23 cellular contexts compared by ENCODE assay signal in genomic region chr4:183332447-183332846, GRCh38. TPM values are rescaled to one million over a fixed set of nuclear protein-coding genes. Genes with fewer than 3 reads are reported as not detected.
DNase-seq lines count a peak whose midpoint lies in the region; ATAC-seq and TF ChIP-seq lines count a peak whose summit lies in the region.
"Had no signal": no experiment of that assay in that cellular context is flagged by ENCODE, and none has a peak within 500 bp of the region (broad histone marks: within the 10 kb centered on the region; RNA-seq: fewer than 3 reads in every experiment).

No MANE protein-coding gene starts in this region.

- no peak for TF ChIP-seq RAD21 in IMR-90 (IDR thresholded peaks at IDR 0.05; ENCODE audit: low read length)

- peaks cover 3% of the 10 kb centered on the region for H3K9me3 ChIP-seq in IMR-90 (ENCODE audit: control insufficient read depth, insufficient read depth, low read length)
- no peaks in the 10 kb centered on the region for H3K9me3 ChIP-seq in parathyroid adenoma (ENCODE audit: control insufficient read depth, low read length)
- H3K9me3 ChIP-seq: BE2C, HAP-1 had no signal

- no peak overlapping the region for H3K23ac ChIP-seq in IMR-90 (ENCODE audit: low read depth, low read length)

- no peaks in the 10 kb centered on the region for H3K36me3 Mint-ChIP-seq in activated CD4-positive, alpha-beta T cell treated with anti-CD3 and anti-CD28 coated beads, Interleukin-2, amount 10 ng/mL, durations not matched to agents 7 days and 5 days (ENCODE audit: low read depth)

- H3K4me3 ChIP-seq in IMR-90 (ENCODE audit: insufficient read depth, low read depth, low read length), result no peak overlapping the region
- no peak overlapping the region for H3K4me3 ChIP-seq in parathyroid adenoma (ENCODE audit: low read depth, low read length)
- H3K4me3 ChIP-seq: GM23338, HAP-1 had no signal

- no peak overlapping the region for H3K27ac ChIP-seq in IMR-90 (ENCODE audit: insufficient read depth, low read length)
- peak overlapping the region; percentile 54 for H3K27ac ChIP-seq in parathyroid adenoma

- no peak overlapping the region for H3K56ac ChIP-seq in IMR-90 (ENCODE audit: extremely low read depth, insufficient read depth, low read length)

- H2BK15ac ChIP-seq in IMR-90 (ENCODE audit: low read depth, low read length), result peak overlapping the region; percentile 53; the same call in 1 of the 3 replicates

- H3K27ac Mint-ChIP-seq in activated CD4-positive, alpha-beta T cell treated with anti-CD3 and anti-CD28 coated beads, Interleukin-2, amount 10 ng/mL, durations not matched to agents 7 days and 5 days, result no peak overlapping the region
- H3K27ac Mint-ChIP-seq: GM23338, IgD-negative memory B cell had no signal

- H2BK20ac ChIP-seq in IMR-90 (ENCODE audit: low read depth, low read length), result no peak overlapping the region

- H3K4me2 ChIP-seq in IMR-90 (ENCODE audit: low read depth, low read length) (no peak overlapping the region), parathyroid adenoma (ENCODE audit: low read length) (peak overlapping the region; percentile 49)
- H3K4me2 ChIP-seq: GM23338 had no signal

- peak overlapping the region; percentile 39; the same call in 1 of the 2 replicates for H2BK120ac ChIP-seq in IMR-90 (ENCODE audit: low read depth, low read length)

- no peaks in the 10 kb centered on the region for H4K20me1 ChIP-seq in IMR-90 (ENCODE audit: insufficient read depth, low read length)

- BruUV-seq in IMR-90 (replicated peaks; lab: Mats Ljungman, UMichigan), result no TSS peak

- no peaks in the 10 kb centered on the region for H3K79me1 ChIP-seq in IMR-90 (ENCODE audit: low read depth in 1 of 2, low read length in 2 of 2)

- H3K27me3 Mint-ChIP-seq in activated CD4-positive, alpha-beta T cell treated with anti-CD3 and anti-CD28 coated beads, Interleukin-2, amount 10 ng/mL, durations not matched to agents 7 days and 5 days, result peaks cover 5% of the 10 kb centered on the region

- 75% methylated on average over 3 of the region's 11 CpGs; no CpG with 5 or more reads in 1 of the 2 experiments for WGBS in IMR-90 (ENCODE audit: extremely low coverage in 2 of 2, insufficient read length in 1 of 2), 2 experiments

- no peak overlapping the region for H3K14ac ChIP-seq in IMR-90 (replicated peaks; ENCODE audit: low read depth, low read length)

- H3K27me3 ChIP-seq in IMR-90 (ENCODE audit: control insufficient read depth, insufficient read depth, low read length) (no peaks in the 10 kb centered on the region), parathyroid adenoma (ENCODE audit: control insufficient read depth, insufficient read depth, low read length) (no peaks in the 10 kb centered on the region)
- H3K27me3 ChIP-seq: BE2C had no signal

- no peak overlapping the region for H2AK9ac ChIP-seq in IMR-90 (replicated peaks; ENCODE audit: low read depth, low read length, poor library complexity)

- H3K4me1 Mint-ChIP-seq in activated CD4-positive, alpha-beta T cell treated with anti-CD3 and anti-CD28 coated beads, Interleukin-2, amount 10 ng/mL, durations not matched to agents 7 days and 5 days, result peaks cover 4% of the 10 kb centered on the region
- H3K4me1 Mint-ChIP-seq: IgD-negative memory B cell had no signal

- ATAC-seq in IMR-90 (ENCODE audit: low read depth), result no peak
- ATAC-seq: GM23338, Panc1 had no signal

- H4K8ac ChIP-seq in IMR-90 (ENCODE audit: low read depth in 2 of 2, low read length in 2 of 2), result no peak overlapping the region

- H2AK5ac ChIP-seq in IMR-90 (ENCODE audit: low read depth, low read length), result 0 out of 2 replicates have a peak overlapping the region, but pooled peaks have one; percentile 28

- no peak overlapping the region for H2AFZ ChIP-seq in IMR-90 (replicated peaks; ENCODE audit: low read length, poor library complexity)
- H2AFZ ChIP-seq in parathyroid adenoma, result peak overlapping the region; percentile 59
- H2AFZ ChIP-seq: GM23338 had no signal

- no peak overlapping the region for H4K5ac ChIP-seq in IMR-90 (ENCODE audit: low read depth, low read length)

- H3K18ac ChIP-seq in IMR-90 (ENCODE audit: low read depth, low read length), result no peak overlapping the region

- H3K9me1 ChIP-seq in IMR-90 (ENCODE audit: insufficient read depth, low read length), result peaks cover 7% of the 10 kb centered on the region

- H3K9ac ChIP-seq in IMR-90 (ENCODE audit: low read depth, low read length) (no peak overlapping the region), parathyroid adenoma (no peak overlapping the region)

- H2BK5ac ChIP-seq in IMR-90 (ENCODE audit: low read depth, low read length, poor library complexity, severe bottlenecking), result no peak overlapping the region

- no peak overlapping the region for H4K91ac ChIP-seq in IMR-90 (ENCODE audit: insufficient read depth, low read depth, low read length)

- CTCF ChIA-PET in IMR-90 (lab: Yijun Ruan, JAX), result no interaction called here
- CTCF ChIA-PET in activated CD4-positive, alpha-beta T cell treated with anti-CD3 and anti-CD28 coated beads, Interleukin-2, amount 10 ng/mL, durations not matched to agents 7 days and 5 days (lab: Charles Lee), result no interaction called here

- POLR2A ChIA-PET in IMR-90 (lab: Charles Lee; ENCODE audit: unreplicated experiment), result no interaction called here
- POLR2A ChIA-PET in activated CD4-positive, alpha-beta T cell treated with anti-CD3 and anti-CD28 coated beads, Interleukin-2, amount 10 ng/mL, durations not matched to agents 7 days and 5 days (lab: Charles Lee), result no interaction called here

- in situ Hi-C loops in IMR-90 (cut with MboI; ENCODE audit: low sequenced_read_pairs), result no loop called here

- dilution Hi-C loops in IMR-90 (cut with HindIII; ENCODE audit: low sequenced_read_pairs, unreplicated experiment), result no loop called here

- H3K4ac ChIP-seq in IMR-90 (ENCODE audit: low read depth, low read length), result no peak overlapping the region

- TF ChIP-seq CTCF in IMR-90 (conservative IDR thresholded peaks at IDR 0.05; ENCODE audit: low read depth, low read length), result no peak
- no peak for TF ChIP-seq CTCF in parathyroid adenoma (IDR thresholded peaks at IDR 0.05)

- DNase-seq in IMR-90 (no peak), islet precursor cell (peak; percentile 38), superior temporal gyrus (ENCODE audit: extremely low spot score) (peak; percentile 30), nucleus accumbens (lab: John Stamatoyannopoulos, UW) (no peak), ecto neural progenitor cell (ENCODE audit: low spot score) (no peak)
- DNase-seq in activated CD4-positive, alpha-beta T cell treated with anti-CD3 and anti-CD28 coated beads, Interleukin-2, amount 10 ng/mL, durations not matched to agents 7 days and 5 days, result no peak
- DNase-seq: BE2C, DMS53, GF-D8, Karpas-422, NCI-H1694, NCI-H2081, NCI-H2171, NCI-H345, NCI-H524 treated with DMSO at 0.1 percent for 48 hours, NCI-H82 had no signal

- TF ChIP-seq POLR2A in IMR-90 (IDR thresholded peaks at IDR 0.05; ENCODE audit: low read depth, low read length), result no peak

- no peaks in the 10 kb centered on the region for H3K36me3 ChIP-seq in IMR-90 (ENCODE audit: control insufficient read depth, insufficient read depth, low read length)
- H3K36me3 ChIP-seq in parathyroid adenoma (ENCODE audit: control insufficient read depth, insufficient read depth, low read length), result no peaks in the 10 kb centered on the region
- H3K36me3 ChIP-seq: BE2C, HAP-1 had no signal

- H3K9me3 Mint-ChIP-seq in activated CD4-positive, alpha-beta T cell treated with anti-CD3 and anti-CD28 coated beads, Interleukin-2, amount 10 ng/mL, durations not matched to agents 7 days and 5 days, result no peaks in the 10 kb centered on the region

- intact Hi-C loops in IMR-90 (cut with micrococcal nuclease), result no loop called here

- no peak overlapping the region for H3K4me3 Mint-ChIP-seq in activated CD4-positive, alpha-beta T cell treated with anti-CD3 and anti-CD28 coated beads, Interleukin-2, amount 10 ng/mL, durations not matched to agents 7 days and 5 days
- H3K4me3 Mint-ChIP-seq: GM23338, IgD-negative memory B cell had no signal

- H3K79me2 ChIP-seq in parathyroid adenoma, result no peaks in the 10 kb centered on the region

- peaks cover 9% of the 10 kb centered on the region for H3K4me1 ChIP-seq in IMR-90 (ENCODE audit: control insufficient read depth, insufficient read depth, low read length)
- H3K4me1 ChIP-seq in parathyroid adenoma, result peaks cover 11% of the 10 kb centered on the region

TF ChIP-seq in IMR-90, 13 proteins besides CTCF, POLR2A, EP300 and RAD21:
- TF ChIP-seq MXI1 (IDR thresholded peaks at IDR 0.05; ENCODE audit: borderline replicate concordance, low read depth, low read length) (no peak), BHLHE40 (IDR thresholded peaks at IDR 0.05; ENCODE audit: low read depth, low read length) (no peak), CHD1 (IDR thresholded peaks at IDR 0.05; ENCODE audit: low read depth, low read length) (no peak), USF2 (IDR thresholded peaks at IDR 0.05; ENCODE audit: low read depth, low read length) (no peak)

RNA-seq across cellular contexts. Expression of gene CLDN24, which starts 10.2 kb away (rescaled TPM):
- not detected in 2 replicates for total RNA-seq in IMR-90 (2012; rRNA removed)
- polyA plus RNA-seq in IMR-90 (2012; rRNA removed), result not detected in 2 replicates
- polyA plus RNA-seq in IMR-90 (2012; cell fraction: cytosol; rRNA removed), result not detected in 2 replicates
- polyA plus RNA-seq in IMR-90 (2012; cell fraction: nucleus; rRNA removed; ENCODE audit: low replicate concordance), result not detected in 2 replicates
- total RNA-seq in activated CD4-positive, alpha-beta T cell treated with anti-CD3 and anti-CD28 coated beads, Interleukin-2, amount 10 ng/mL, durations not matched to agents 7 days and 5 days, result not detected
- total RNA-seq: A673, GM23338, M059J had no signal
- polyA plus RNA-seq: GM23338, IgD-negative memory B cell had no signal

RNA-seq across cellular contexts. Expression of gene CLDN22, which starts 12.4 kb away (rescaled TPM):
- not detected in 2 replicates for total RNA-seq in IMR-90 (2012; rRNA removed)
- polyA plus RNA-seq in IMR-90 (2012; rRNA removed), result not detected in 2 replicates
- not detected in 2 replicates for polyA plus RNA-seq in IMR-90 (2012; cell fraction: cytosol; rRNA removed)
- 0.03 TPM in 1 of 2 replicates, not detected in the other for polyA plus RNA-seq in IMR-90 (2012; cell fraction: nucleus; rRNA removed; ENCODE audit: low replicate concordance)
- total RNA-seq in activated CD4-positive, alpha-beta T cell treated with anti-CD3 and anti-CD28 coated beads, Interleukin-2, amount 10 ng/mL, durations not matched to agents 7 days and 5 days, result not detected
- total RNA-seq: A673, GM23338 had no signal
- polyA plus RNA-seq: GM23338, IgD-negative memory B cell had no signal

Comparison
In these comparisons a context has a peak if more than half of its experiments do, and no peak if none do; other contexts are left out.
1. DNase-seq: peak in islet precursor cell (single experiment) and superior temporal gyrus (single experiment); none in IMR-90 (single experiment), nucleus accumbens (0 of 56), ecto neural progenitor cell (single experiment) and activated CD4-positive, alpha-beta T cell treated with anti-CD3 and anti-CD28 coated beads, Interleukin-2, amount 10 ng/mL, durations not matched to agents 7 days and 5 days (single experiment).